In the genomic region with DNA sequence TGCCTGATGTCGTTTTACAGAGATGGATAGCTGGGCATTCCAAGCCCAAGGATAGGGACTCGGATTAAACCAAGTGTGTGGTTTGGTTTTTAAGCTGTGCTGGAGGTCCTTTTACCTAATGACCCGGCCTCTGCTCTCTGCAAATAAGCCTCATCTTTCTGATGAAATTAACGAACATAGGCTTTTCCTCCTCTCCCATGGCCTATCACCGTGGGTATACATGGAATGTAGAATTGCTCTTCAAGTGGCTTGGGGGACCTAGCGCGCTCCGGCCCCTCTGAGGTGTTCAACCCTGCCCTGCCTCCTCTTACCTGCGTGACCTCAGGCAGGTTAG, we compare ENCODE assay signal across 16 cellular contexts.
A peak's percentile ranks its signal among the peaks of the same experiment; 100 is the strongest.
DNase-seq lines count a peak whose midpoint lies in the region; TF ChIP-seq lines count a peak whose summit lies in the region.
"Had no signal": no experiment of that assay in that cellular context is flagged by ENCODE, and none has a peak within 500 bp of the region (broad histone marks: within the 10 kb centered on the region; RNA-seq: fewer than 3 reads in every experiment).

No MANE protein-coding gene starts in this region.

- no peak overlapping the region for H2AK5ac ChIP-seq in trophoblast cell (ENCODE audit: low read length)

- H3K27ac Mint-ChIP-seq in CD14-positive monocyte = no peak overlapping the region
- H3K27ac Mint-ChIP-seq: CD4-positive, alpha-beta T cell had no signal

- H3K9me3 Mint-ChIP-seq in CD14-positive monocyte = peaks cover 0 to 2% (median 0%) of the 10 kb centered on the region in 7 donors
- H3K9me3 Mint-ChIP-seq: CD4-positive, alpha-beta T cell had no signal

- H2BK12ac ChIP-seq in trophoblast cell (ENCODE audit: low read length) = no peak overlapping the region

- H3K4me2 ChIP-seq in trophoblast cell (ENCODE audit: low read length) = no peak overlapping the region

- H3K14ac ChIP-seq in trophoblast cell (ENCODE audit: low read length) = no peak overlapping the region

- no peak overlapping the region for H3K23ac ChIP-seq in trophoblast cell (ENCODE audit: low read length)

- H3K27me3 Mint-ChIP-seq in CD14-positive monocyte (ENCODE audit: low read depth in 3 of 3) = peaks cover 4 to 7% (median 6%) of the 10 kb centered on the region in 3 donors

- H3K9me3 ChIP-seq in HUES48 (ENCODE audit: control insufficient read depth, insufficient read depth, low read length) = no peaks in the 10 kb centered on the region
- peaks cover 2% of the 10 kb centered on the region for H3K9me3 ChIP-seq in trophoblast cell (ENCODE audit: insufficient read depth, low read depth, low read length)
- no peaks in the 10 kb centered on the region for H3K9me3 ChIP-seq in thyroid gland

- peak overlapping the region; percentile 11 for H2BK120ac ChIP-seq in trophoblast cell (ENCODE audit: insufficient read depth, low read length, poor library complexity)

- no CpG with 5 or more reads among the region's 9 CpGs for WGBS in trophoblast cell (ENCODE audit: extremely low coverage, insufficient coverage, insufficient read length)
- WGBS in thyroid gland, 2 donors = 90% methylated on average over 9 of the region's 9 CpGs

- H3K36me3 ChIP-seq in HUES48 (ENCODE audit: control insufficient read depth, insufficient read depth, low read length) (no peaks in the 10 kb centered on the region), trophoblast cell (ENCODE audit: control insufficient read depth in 1 of 2, insufficient read depth in 2 of 2, low read length in 2 of 2) (no peaks in the 10 kb centered on the region), thyroid gland (no peaks in the 10 kb centered on the region)

- no peaks in the 10 kb centered on the region for H3K36me3 Mint-ChIP-seq in CD14-positive monocyte

- H3K4me1 ChIP-seq in HUES48 (ENCODE audit: control insufficient read depth, insufficient read depth, low read length) (peaks cover 18% of the 10 kb centered on the region), trophoblast cell (ENCODE audit: control insufficient read depth in 1 of 2, insufficient read depth in 2 of 2, low read length in 2 of 2) (peaks cover 3% of the 10 kb centered on the region in 2 experiments), thyroid gland (no peaks in the 10 kb centered on the region)

- H3K27me3 ChIP-seq in HUES48 (ENCODE audit: control insufficient read depth, insufficient read depth, low read length) = peaks cover 21% of the 10 kb centered on the region
- no peaks in the 10 kb centered on the region for H3K27me3 ChIP-seq in trophoblast cell (ENCODE audit: insufficient read depth, low read length)
- H3K27me3 ChIP-seq in thyroid gland = no peaks in the 10 kb centered on the region

- no peak for TF ChIP-seq CTCF in CD14-positive monocyte (IDR thresholded peaks at IDR 0.05)
- TF ChIP-seq CTCF in thyroid gland (IDR thresholded peaks at IDR 0.05) = no peak

- H3K18ac ChIP-seq in trophoblast cell (ENCODE audit: low read length) = no peak overlapping the region

- H3K79me1 ChIP-seq in trophoblast cell (ENCODE audit: low read length) = peaks cover 6% of the 10 kb centered on the region

- H4K12ac ChIP-seq in trophoblast cell (ENCODE audit: low read depth, low read length) = no peak overlapping the region

- H3K9ac ChIP-seq in HUES48 (ENCODE audit: low read depth, low read length) = no peak overlapping the region
- no peak overlapping the region for H3K9ac ChIP-seq in trophoblast cell (ENCODE audit: low read length)

- no peak for TF ChIP-seq POLR2A in thyroid gland (IDR thresholded peaks at IDR 0.05)

- H3K4me1 Mint-ChIP-seq in CD14-positive monocyte = peaks cover 3% of the 10 kb centered on the region

- H3K4ac ChIP-seq in trophoblast cell (ENCODE audit: low read depth, low read length) = no peak overlapping the region

- H3K4me3 Mint-ChIP-seq in CD14-positive monocyte = no peak overlapping the region
- H3K4me3 Mint-ChIP-seq: CD4-positive, alpha-beta T cell had no signal

- H4K8ac ChIP-seq in trophoblast cell (ENCODE audit: low read depth, low read length) = no peak overlapping the region

- H3K4me3 ChIP-seq in HUES48 (ENCODE audit: low read depth, low read length) = no peak overlapping the region
- no peak overlapping the region for H3K4me3 ChIP-seq in trophoblast cell (ENCODE audit: low read depth, low read length)
- H3K4me3 ChIP-seq in thyroid gland (replicated peaks in 1 of 3) = no peak overlapping the region

- DNase-seq in Caki2 (ENCODE audit: low read depth) = peak; percentile 21
- DNase-seq in glomerular visceral epithelial cell (ENCODE audit: extremely low spot score) = peak; percentile 45
- no peak for DNase-seq in trophoblast cell
- DNase-seq in superior temporal gyrus (ENCODE audit: extremely low spot score) = no peak
- DNase-seq in CD14-positive monocyte (ENCODE audit: low spot score) = no peak
- no peak for DNase-seq in thyroid gland
- DNase-seq: ACHN; AML-193; CD4-positive, alpha-beta T cell; HCEC 1CT; NCI-H1436; NCI-H2029; NCI-H2171; NCI-H446; Right ventricle myocardium superior had no signal

- H4K91ac ChIP-seq in trophoblast cell (ENCODE audit: low read depth, low read length) = no peak overlapping the region

- no peak overlapping the region for H2AFZ ChIP-seq in trophoblast cell (ENCODE audit: insufficient read depth, low read length, poor library complexity)

- in situ Hi-C loops in Caki2 (cut with HindIII; ENCODE audit: low pct_unique_long_range_greater_than_20kb, low sequenced_read_pairs) = no loop called here

- H2BK5ac ChIP-seq in trophoblast cell (ENCODE audit: low read depth, low read length, poor library complexity) = no peak overlapping the region

- intact Hi-C loops in CD14-positive monocyte (cut with micrococcal nuclease) = no loop called here
- intact Hi-C loops in thyroid gland (cut with DNase I) = no loop called here

- no peaks in the 10 kb centered on the region for H3K79me2 ChIP-seq in trophoblast cell (ENCODE audit: control insufficient read depth, insufficient read depth, low read length, poor library complexity)

- H3K27ac ChIP-seq in HUES48 (ENCODE audit: low read depth, low read length) = peak overlapping the region; percentile 12
- no peak overlapping the region for H3K27ac ChIP-seq in trophoblast cell (ENCODE audit: low read depth, low read length)
- no peak overlapping the region for H3K27ac ChIP-seq in thyroid gland

Comparison
In these comparisons a context has a peak if more than half of its experiments do, and no peak if none do; other contexts are left out.
1. DNase-seq: peak in Caki2 (single experiment) and glomerular visceral epithelial cell (single experiment); none in trophoblast cell (0 of 2), superior temporal gyrus (single experiment), CD14-positive monocyte (single experiment) and thyroid gland (0 of 2).